Comparison of ENCODE assay signal across 8 cellular contexts in genomic region chr1:178542554-178543290, GRCh38. TPM values are rescaled to one million over a fixed set of nuclear protein-coding genes. Genes with fewer than 3 reads are reported as not detected.
DNase-seq lines count a peak whose midpoint lies in the region; ATAC-seq and TF ChIP-seq lines count a peak whose summit lies in the region.

No MANE protein-coding gene starts in this region.

- DNase-seq in NCI-H2196 (lab: John Stamatoyannopoulos, UW; ENCODE audit: unreplicated experiment) (peak; percentile 85), cerebellum (ENCODE audit: low spot score) (peak; percentile 85), kidney epithelial cell (ENCODE audit: low read depth) (no peak)
- DNase-seq in stimulated activated CD4-positive, alpha-beta T cell treated with anti-CD3 and anti-CD28 coated beads, Interleukin-15, amount 100 ng/mL, for 48 hours (ENCODE audit: low read depth in 2 of 2): peak; percentile 68 to 85

- peak; percentile 77 for TF ChIP-seq CTCF in kidney epithelial cell (IDR thresholded peaks at IDR 0.05; ENCODE audit: insufficient read depth, low read length, poor library complexity, severe bottlenecking)

- H2AFZ ChIP-seq in ACC112 (ENCODE audit: low read length, unreplicated experiment): peak overlapping the region; percentile 99

- no peaks in the 10 kb centered on the region for H3K79me2 ChIP-seq in ACC112 (ENCODE audit: control insufficient read depth, insufficient read depth, low read length, unreplicated experiment)

- peak; percentile 62 for ATAC-seq in GM18519 (IDR thresholded peaks at IDR 0.05; ENCODE audit: low FRiP score, unreplicated experiment)
- ATAC-seq in HG03064 (IDR thresholded peaks at IDR 0.05; ENCODE audit: low read depth, unreplicated experiment): peak; percentile 63
- ATAC-seq in activated CD4-positive, CD25-positive, alpha-beta regulatory T cell treated with anti-CD3 and anti-CD28 coated beads, Interleukin-2, amount 50 U/mL, for 24 hours: peak; percentile 85

- H3K4me1 ChIP-seq in ACC112 (ENCODE audit: control insufficient read depth, insufficient read depth, low read length, unreplicated experiment): peaks cover 42% of the 10 kb centered on the region

- H3K4me3 ChIP-seq in ACC112 (ENCODE audit: low read depth, low read length): peak overlapping the region; percentile 94
- H3K4me3 ChIP-seq in kidney epithelial cell (ENCODE audit: low read depth, low read length): peak overlapping the region; percentile 55

- no peaks in the 10 kb centered on the region for H3K27me3 ChIP-seq in ACC112 (ENCODE audit: insufficient read depth, low read length)
- no peaks in the 10 kb centered on the region for H3K27me3 ChIP-seq in kidney epithelial cell (ENCODE audit: control insufficient read depth, insufficient read depth, low read length)

- H3K36me3 ChIP-seq in ACC112 (ENCODE audit: insufficient read depth, low read length) (no peaks in the 10 kb centered on the region), kidney epithelial cell (ENCODE audit: control insufficient read depth, insufficient read depth, low read length) (no peaks in the 10 kb centered on the region)

- peak overlapping the region; percentile 40 for H3K27ac ChIP-seq in ACC112 (ENCODE audit: low read depth, low read length)

RNA-seq across cellular contexts. Expression of gene TEX35, which starts 29.8 kb away (rescaled TPM):
- not detected for total RNA-seq in cerebellum
- total RNA-seq in kidney epithelial cell: not detected in 2 replicates

RNA-seq across cellular contexts. Expression of gene CLEC20A, which starts 46.0 kb away (rescaled TPM):
- total RNA-seq in cerebellum (not detected), kidney epithelial cell (not detected in 2 replicates)
